ENCODE assay signal across 20 cellular contexts in the genomic region with DNA sequence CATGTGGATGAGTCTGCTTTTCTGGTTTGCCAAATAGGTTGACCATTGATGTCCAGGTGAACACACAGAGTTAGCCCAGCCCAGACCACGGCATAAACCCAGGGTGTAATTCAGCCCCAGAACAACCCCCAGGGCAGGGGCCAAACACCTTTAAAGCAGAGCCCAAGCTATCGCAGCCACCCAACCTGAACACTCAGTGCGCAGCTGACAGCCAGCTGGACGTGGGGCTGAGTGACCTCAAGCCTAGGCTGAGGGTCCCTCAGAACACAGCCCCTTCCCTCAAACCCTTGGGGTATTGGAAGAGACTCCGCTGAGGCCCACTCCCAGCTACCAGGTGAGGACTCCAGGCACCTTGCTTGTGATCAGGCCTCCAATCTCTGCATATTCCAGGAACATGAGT.
DNase-seq lines count a peak whose midpoint lies in the region; ATAC-seq and TF ChIP-seq lines count a peak whose summit lies in the region.
"Had no signal": no experiment of that assay in that cellular context is flagged by ENCODE, and none has a peak within 500 bp of the region (broad histone marks: within the 10 kb centered on the region; RNA-seq: fewer than 3 reads in every experiment).

No MANE protein-coding gene starts in this region.

- H3K9me3 ChIP-seq in cardiac muscle cell (ENCODE audit: low read depth), result no peaks in the 10 kb centered on the region
- H3K9me3 ChIP-seq: A549 had no signal

- no peak overlapping the region for H3K4me3 ChIP-seq in cardiac muscle cell
- H3K4me3 ChIP-seq: A549 had no signal

- no peak overlapping the region for H3K27ac Mint-ChIP-seq in activated CD8-positive, alpha-beta T cell treated with anti-CD3 and anti-CD28 coated beads, Interleukin-2, amount 10 ng/mL, durations not matched to agents 7 days and 5 days
- H3K27ac Mint-ChIP-seq: CD14-positive monocyte; CD4-positive, alpha-beta memory T cell; HFFc6 had no signal

- H3K4me1 ChIP-seq in cardiac muscle cell (ENCODE audit: low read depth), result peaks cover 58% of the 10 kb centered on the region
- H3K4me1 ChIP-seq: A549 had no signal

- peak overlapping the region; percentile 62 for H3K27ac ChIP-seq in cardiac muscle cell
- H3K27ac ChIP-seq in cingulate gyrus (ENCODE audit: low read depth, low read length), result peak overlapping the region; percentile 97
- peak overlapping the region; percentile 94 for H3K27ac ChIP-seq in layer of hippocampus (ENCODE audit: low read depth, low read length)
- H3K27ac ChIP-seq in temporal lobe (ENCODE audit: low read depth, low read length), result peak overlapping the region; percentile 94
- H3K27ac ChIP-seq: 22Rv1, A549 had no signal

- DNase-seq in cardiac muscle cell (ENCODE audit: low read depth in 1 of 2, low spot score in 1 of 2) (no peak), left ventricle myocardium superior (no peak), NCI-H2029 treated with DMSO at 0.1 percent for 48 hours (lab: John Stamatoyannopoulos, UW) (no peak), EL (no peak)
- DNase-seq in activated CD8-positive, alpha-beta T cell treated with anti-CD3 and anti-CD28 coated beads, Interleukin-2, amount 10 ng/mL, durations not matched to agents 7 days and 5 days, result no peak
- DNase-seq: AML-193; CD4-positive, alpha-beta memory T cell; DMS153; DMS79; GF-D8; GOT3; H7; HFFc6 had no signal

- no peaks in the 10 kb centered on the region for H3K27me3 ChIP-seq in cardiac muscle cell
- H3K27me3 ChIP-seq in layer of hippocampus (ENCODE audit: control insufficient read depth, insufficient read depth, low read length), result no peaks in the 10 kb centered on the region

- ATAC-seq in left ventricle myocardium superior, result no peak
- ATAC-seq in activated CD8-positive, alpha-beta T cell treated with anti-CD3 and anti-CD28 coated beads, Interleukin-2, amount 10 ng/mL, durations not matched to agents 7 days and 5 days, result no peak
- ATAC-seq: A549, HepG2 had no signal

- TF ChIP-seq CTCF in cardiac muscle cell (IDR thresholded peaks at IDR 0.05; ENCODE audit: low read depth, low read length), result no peak

- no peaks in the 10 kb centered on the region for H3K36me3 ChIP-seq in cardiac muscle cell

- intact Hi-C loops in left ventricle myocardium superior (cut with micrococcal nuclease), result no loop called here

- POLR2A ChIA-PET in activated CD8-positive, alpha-beta T cell treated with anti-CD3 and anti-CD28 coated beads, Interleukin-2, amount 10 ng/mL, durations not matched to agents 7 days and 5 days (lab: Charles Lee), result no interaction called here

- peaks cover 16% of the 10 kb centered on the region for H3K27me3 Mint-ChIP-seq in activated CD8-positive, alpha-beta T cell treated with anti-CD3 and anti-CD28 coated beads, Interleukin-2, amount 10 ng/mL, durations not matched to agents 7 days and 5 days (ENCODE audit: low read depth)

- H3K36me3 Mint-ChIP-seq in activated CD8-positive, alpha-beta T cell treated with anti-CD3 and anti-CD28 coated beads, Interleukin-2, amount 10 ng/mL, durations not matched to agents 7 days and 5 days (ENCODE audit: low read depth), result no peaks in the 10 kb centered on the region
- H3K36me3 Mint-ChIP-seq: CD14-positive monocyte; CD4-positive, alpha-beta memory T cell had no signal

- CTCF ChIA-PET in activated CD8-positive, alpha-beta T cell treated with anti-CD3 and anti-CD28 coated beads, Interleukin-2, amount 10 ng/mL, durations not matched to agents 7 days and 5 days (lab: Charles Lee), result no interaction called here

- peaks cover 4% of the 10 kb centered on the region for H3K4me1 Mint-ChIP-seq in activated CD8-positive, alpha-beta T cell treated with anti-CD3 and anti-CD28 coated beads, Interleukin-2, amount 10 ng/mL, durations not matched to agents 7 days and 5 days (ENCODE audit: low read depth)
- H3K4me1 Mint-ChIP-seq: CD4-positive, alpha-beta memory T cell had no signal

- H3K9me3 Mint-ChIP-seq in activated CD8-positive, alpha-beta T cell treated with anti-CD3 and anti-CD28 coated beads, Interleukin-2, amount 10 ng/mL, durations not matched to agents 7 days and 5 days (ENCODE audit: insufficient read depth), result no peaks in the 10 kb centered on the region
- H3K9me3 Mint-ChIP-seq: CD4-positive, alpha-beta memory T cell; HFFc6 had no signal

- no peak overlapping the region for H3K4me3 Mint-ChIP-seq in activated CD8-positive, alpha-beta T cell treated with anti-CD3 and anti-CD28 coated beads, Interleukin-2, amount 10 ng/mL, durations not matched to agents 7 days and 5 days
- H3K4me3 Mint-ChIP-seq: CD14-positive monocyte; CD4-positive, alpha-beta memory T cell; HFFc6 had no signal
